ENCODE assay signal across 16 cellular contexts in genomic region chr7:66554326-66554725, GRCh38.
"Had no signal": no experiment of that assay in that cellular context is flagged by ENCODE, and none has a peak within 500 bp of the region (broad histone marks: within the 10 kb centered on the region; RNA-seq: fewer than 3 reads in every experiment).

No MANE protein-coding gene starts in this region.

- H3K27me3 ChIP-seq: foreskin keratinocyte had no signal

- H3K27ac ChIP-seq: foreskin keratinocyte had no signal

- H3K27ac Mint-ChIP-seq: activated naive CD4-positive, alpha-beta T cell treated with anti-CD3 and anti-CD28 coated beads, Interleukin-2, amount 50 U/mL, for 24 hours; activated T-helper 17 cell treated with anti-CD3 and anti-CD28 coated beads, Interleukin-2, amount 50 U/mL, for 72 hours; endodermal cell; nephron progenitor cell; T-cell; type B pancreatic cell had no signal

- ATAC-seq: activated T-helper 17 cell treated with anti-CD3 and anti-CD28 coated beads, Interleukin-2, amount 50 U/mL, for 72 hours; esophagus mucosa; foreskin keratinocyte; T-cell had no signal

- H3K4me1 Mint-ChIP-seq: activated T-helper 17 cell treated with anti-CD3 and anti-CD28 coated beads, Interleukin-2, amount 50 U/mL, for 72 hours; brain; endodermal cell; nephron progenitor cell had no signal

- H3K9me3 Mint-ChIP-seq: activated naive CD4-positive, alpha-beta T cell treated with anti-CD3 and anti-CD28 coated beads, Interleukin-2, amount 50 U/mL, for 24 hours; activated T-helper 17 cell treated with anti-CD3 and anti-CD28 coated beads, Interleukin-2, amount 50 U/mL, for 72 hours; brain; endodermal cell; nephron progenitor cell; T-cell; type B pancreatic cell had no signal

- DNase-seq: activated CD4-positive, alpha-beta T cell treated with anti-CD3 and anti-CD28 coated beads for 48 hours; activated T-cell treated with anti-CD3 and anti-CD28 coated beads for 4 hours; amniotic stem cell; cerebellar nuclear complex; dermis blood vessel endothelial cell; endodermal cell; foreskin keratinocyte; nephron progenitor cell; small intestine; T-cell had no signal

- H3K27me3 Mint-ChIP-seq: activated naive CD4-positive, alpha-beta T cell treated with anti-CD3 and anti-CD28 coated beads, Interleukin-2, amount 50 U/mL, for 24 hours; activated T-helper 17 cell treated with anti-CD3 and anti-CD28 coated beads, Interleukin-2, amount 50 U/mL, for 72 hours; brain; T-cell; type B pancreatic cell had no signal

- H3K4me3 Mint-ChIP-seq: activated naive CD4-positive, alpha-beta T cell treated with anti-CD3 and anti-CD28 coated beads, Interleukin-2, amount 50 U/mL, for 24 hours; activated T-helper 17 cell treated with anti-CD3 and anti-CD28 coated beads, Interleukin-2, amount 50 U/mL, for 72 hours; brain; endodermal cell; nephron progenitor cell; T-cell; type B pancreatic cell had no signal

- FAIRE-seq: islet of Langerhans, small intestine had no signal
